In genomic region chr4:38857354-38858096, GRCh38 we compare ENCODE assay signal across 8 cellular contexts. TPM values are rescaled to one million over a fixed set of nuclear protein-coding genes. Genes with fewer than 3 reads are reported as not detected.
A peak's percentile ranks its signal among the peaks of the same experiment; 100 is the strongest.
DNase-seq lines count a peak whose midpoint lies in the region; ATAC-seq and TF ChIP-seq lines count a peak whose summit lies in the region.

No MANE protein-coding gene starts in this region.

- H3K9me3 Mint-ChIP-seq in activated CD4-positive, alpha-beta memory T cell treated with anti-CD3 and anti-CD28 coated beads, Interleukin-2, amount 10 ng/mL, durations not matched to agents 7 days and 5 days, result no peaks in the 10 kb centered on the region

- CTCF ChIA-PET in activated CD4-positive, alpha-beta memory T cell treated with anti-CD3 and anti-CD28 coated beads, Interleukin-2, amount 10 ng/mL, durations not matched to agents 7 days and 5 days (lab: Charles Lee), result interaction anchor here (2.2 to 4.5 kb wide), 2 partner anchors 9 to 99 kb away, joined by 9 to 35 read pairs; partner anchors contain the start of gene FAM114A1

- H3K27ac Mint-ChIP-seq in activated CD4-positive, alpha-beta memory T cell treated with anti-CD3 and anti-CD28 coated beads, Interleukin-2, amount 10 ng/mL, durations not matched to agents 7 days and 5 days, result peak overlapping the region; percentile 85

- intact Hi-C loops in sciatic nerve (cut with DNase I), result no loop called here

- H3K4me3 Mint-ChIP-seq in activated CD4-positive, alpha-beta memory T cell treated with anti-CD3 and anti-CD28 coated beads, Interleukin-2, amount 10 ng/mL, durations not matched to agents 7 days and 5 days, result peak overlapping the region; percentile 52

- no peaks in the 10 kb centered on the region for H3K9me3 ChIP-seq in Karpas-422 (ENCODE audit: low read length)

- H3K9ac ChIP-seq in Karpas-422 (ENCODE audit: low read length), result peak overlapping the region; percentile 80

- H3K4me1 Mint-ChIP-seq in activated CD4-positive, alpha-beta memory T cell treated with anti-CD3 and anti-CD28 coated beads, Interleukin-2, amount 10 ng/mL, durations not matched to agents 7 days and 5 days, result peaks cover 39% of the 10 kb centered on the region

- no peak overlapping the region for H2AFZ ChIP-seq in Karpas-422 (ENCODE audit: low read length)

- H3K27me3 Mint-ChIP-seq in activated CD4-positive, alpha-beta memory T cell treated with anti-CD3 and anti-CD28 coated beads, Interleukin-2, amount 10 ng/mL, durations not matched to agents 7 days and 5 days, result peaks cover 6% of the 10 kb centered on the region

- no peak for TF ChIP-seq CTCF in foreskin fibroblast (IDR thresholded peaks at IDR 0.05; ENCODE audit: low read depth, low read length)

- H3K27me3 ChIP-seq in Karpas-422 (ENCODE audit: low read length), result no peaks in the 10 kb centered on the region

- DNase-seq in EL (peak; percentile 88), Karpas-422 (peak; percentile 91), foreskin fibroblast (peak; percentile 84 to 91), sciatic nerve (ENCODE audit: low spot score) (no peak), NCI-H524 (lab: John Stamatoyannopoulos, UW) (no peak), NCI-H2227 treated with DMSO at 0.1 percent for 48 hours (lab: John Stamatoyannopoulos, UW) (no peak)
- peak; percentile 38 for DNase-seq in activated CD4-positive, alpha-beta memory T cell treated with anti-CD3 and anti-CD28 coated beads, Interleukin-2, amount 10 ng/mL, durations not matched to agents 7 days and 5 days

- H3K4me3 ChIP-seq in Karpas-422 (ENCODE audit: low read length) (peak overlapping the region; percentile 70), foreskin fibroblast (ENCODE audit: low read depth in 1 of 2, low read length in 2 of 2) (peak overlapping the region; percentile 18 to 31)

- no peaks in the 10 kb centered on the region for H3K36me3 ChIP-seq in Karpas-422 (ENCODE audit: insufficient read depth, low read length)

- H3K27ac ChIP-seq in Karpas-422 (ENCODE audit: low read length), result peak overlapping the region; percentile 98

- POLR2A ChIA-PET in activated CD4-positive, alpha-beta memory T cell treated with anti-CD3 and anti-CD28 coated beads, Interleukin-2, amount 10 ng/mL, durations not matched to agents 7 days and 5 days (lab: Charles Lee), result interaction anchor here (2.7 kb wide), 1 partner anchor 98 kb away, joined by 14 read pairs; no protein-coding TSS in a partner anchor

- ATAC-seq in GM21825 (IDR thresholded peaks at IDR 0.05; ENCODE audit: unreplicated experiment) (peak; percentile 69), sciatic nerve (peak; percentile 93)

- H3K36me3 Mint-ChIP-seq in activated CD4-positive, alpha-beta memory T cell treated with anti-CD3 and anti-CD28 coated beads, Interleukin-2, amount 10 ng/mL, durations not matched to agents 7 days and 5 days (ENCODE audit: low read depth), result no peaks in the 10 kb centered on the region

- H4K20me1 ChIP-seq in Karpas-422 (ENCODE audit: insufficient read depth, low read depth, low read length), result no peaks in the 10 kb centered on the region

- H3K4me2 ChIP-seq in Karpas-422 (ENCODE audit: low read depth, low read length, poor library complexity, severe bottlenecking), result peak overlapping the region; percentile 100

- peaks cover 26% of the 10 kb centered on the region for H3K79me2 ChIP-seq in Karpas-422 (ENCODE audit: low read length)

- H3K9me2 ChIP-seq in Karpas-422 (replicated peaks; ENCODE audit: insufficient read depth, low read length), result no peaks in the 10 kb centered on the region

- H3K4me1 ChIP-seq in Karpas-422 (ENCODE audit: low read length), result peaks cover 66% of the 10 kb centered on the region

RNA-seq across cellular contexts. Expression of gene TLR6, which starts 0.9 kb away (rescaled TPM):
- total RNA-seq in Karpas-422 (2014; rRNA removed; shearing (Covaris generic); ENCODE audit: low replicate concordance), result 12.4 and 39.9 TPM in 2 replicates
- 1 to 10 TPM; 3.9 to 5.4 TPM for total RNA-seq in activated CD4-positive, alpha-beta memory T cell treated with anti-CD3 and anti-CD28 coated beads, Interleukin-2, amount 10 ng/mL, durations not matched to agents 7 days and 5 days
- 8.2 TPM for total RNA-seq in sciatic nerve

RNA-seq across cellular contexts. Expression of gene FAM114A1, which starts 10.1 kb away (rescaled TPM):
- total RNA-seq in Karpas-422 (2014; rRNA removed; shearing (Covaris generic); ENCODE audit: low replicate concordance), result 1.6 and 4.1 TPM in 2 replicates
- total RNA-seq in activated CD4-positive, alpha-beta memory T cell treated with anti-CD3 and anti-CD28 coated beads, Interleukin-2, amount 10 ng/mL, durations not matched to agents 7 days and 5 days, result under 1 TPM; 0.18 to 0.33 TPM
- 92.9 TPM for total RNA-seq in sciatic nerve

RNA-seq across cellular contexts. Expression of gene TLR1, which starts 52.9 kb away (rescaled TPM):
- 36.0 and 103 TPM in 2 replicates for total RNA-seq in Karpas-422 (2014; rRNA removed; shearing (Covaris generic); ENCODE audit: low replicate concordance)
- 10 to 100 TPM; 11.7 to 12.0 TPM for total RNA-seq in activated CD4-positive, alpha-beta memory T cell treated with anti-CD3 and anti-CD28 coated beads, Interleukin-2, amount 10 ng/mL, durations not matched to agents 7 days and 5 days
- 28.9 TPM for total RNA-seq in sciatic nerve

Comparison
In these comparisons a context has a peak if more than half of its experiments do, and no peak if none do; other contexts are left out.
1. DNase-seq: peak in EL (single experiment), Karpas-422 (single experiment), activated CD4-positive, alpha-beta memory T cell treated with anti-CD3 and anti-CD28 coated beads, Interleukin-2, amount 10 ng/mL, durations not matched to agents 7 days and 5 days (single experiment) and foreskin fibroblast (2 of 2); none in sciatic nerve (single experiment), NCI-H524 (0 of 2) and NCI-H2227 treated with DMSO at 0.1 percent for 48 hours (single experiment).
2. RNA of gene FAM114A1, which starts 10.1 kb away (total RNA-seq): 92.9 TPM in sciatic nerve (single experiment); 1.6 to 4.1 TPM in Karpas-422 and 0.18 to 0.33 TPM in activated CD4-positive, alpha-beta memory T cell treated with anti-CD3 and anti-CD28 coated beads, Interleukin-2, amount 10 ng/mL, durations not matched to agents 7 days and 5 days; every median in the first group is over 10 times any median in the second.